11 cellular contexts compared by ENCODE assay signal in the genomic region with DNA sequence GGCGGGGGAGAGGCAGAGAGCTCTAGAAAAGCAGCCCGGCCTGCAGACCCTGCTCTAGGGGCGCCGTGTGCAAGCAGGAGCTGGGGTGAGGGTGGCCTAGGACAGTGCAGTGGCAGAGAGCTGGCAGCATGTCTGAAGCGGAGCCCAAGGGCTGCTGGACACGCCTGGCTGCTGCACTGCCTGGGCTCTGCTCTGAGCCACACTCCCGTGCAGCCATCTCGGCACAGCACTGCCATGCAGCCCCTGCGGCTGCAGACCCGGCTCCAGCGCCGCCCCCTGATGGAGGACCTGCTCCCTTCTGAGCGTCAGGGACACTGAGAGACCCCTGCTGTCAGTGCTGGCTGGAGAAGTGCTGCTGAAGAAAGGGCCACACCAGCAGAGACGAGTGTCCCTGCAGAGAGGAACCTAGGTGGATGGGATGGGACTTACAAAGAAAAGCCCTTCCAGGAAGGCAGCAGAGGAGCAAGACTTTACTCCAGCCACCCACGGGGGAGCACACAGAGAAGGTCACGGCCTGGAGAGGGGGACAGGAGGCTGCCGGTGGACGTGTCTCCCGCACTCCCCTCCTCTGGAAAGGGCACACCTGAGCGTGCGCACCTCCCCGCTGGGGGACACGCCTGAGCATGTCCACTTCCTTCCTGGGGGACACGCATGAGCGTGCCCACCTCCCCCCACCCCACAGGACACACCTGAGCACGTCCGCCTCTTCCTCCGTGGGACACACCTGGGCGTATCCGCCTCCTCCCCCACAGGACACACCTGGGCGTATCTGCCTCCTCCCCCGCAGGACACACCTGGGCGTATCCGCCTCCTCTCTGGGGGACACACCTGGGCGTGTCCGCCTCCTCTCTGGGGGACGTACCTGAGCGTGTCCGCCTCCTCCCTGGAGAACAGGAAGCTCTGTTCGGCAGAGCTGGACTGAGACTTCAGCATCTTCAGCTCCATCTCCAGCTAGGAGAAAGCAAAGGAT.
A peak's percentile ranks its signal among the peaks of the same experiment; 100 is the strongest.
DNase-seq lines count a peak whose midpoint lies in the region; ATAC-seq and TF ChIP-seq lines count a peak whose summit lies in the region.
"Had no signal": no experiment of that assay in that cellular context is flagged by ENCODE, and none has a peak within 500 bp of the region (broad histone marks: within the 10 kb centered on the region; RNA-seq: fewer than 3 reads in every experiment).

No MANE protein-coding gene starts in this region.

- TF ChIP-seq EP300 in upper lobe of left lung (IDR thresholded peaks at IDR 0.05): no peak

- DNase-seq in activated naive CD4-positive, alpha-beta T cell treated with anti-CD3 and anti-CD28 coated beads, Interleukin-2, amount 10 ng/mL, durations not matched to agents 7 days and 5 days: no peak
- DNase-seq in activated naive CD4-positive, alpha-beta T cell (lab: John Stamatoyannopoulos, UW): no peak
- no peak for DNase-seq in effector memory CD8-positive, alpha-beta T cell
- peak in 1 of 2 donors; percentile 63 for DNase-seq in upper lobe of left lung
- DNase-seq in GF-D8 (lab: John Stamatoyannopoulos, UW): no peak
- DNase-seq in osteoblast (ENCODE audit: insufficient read length, low spot score, missing footprints): no peak
- DNase-seq in SKM-1 (lab: John Stamatoyannopoulos, UW; ENCODE audit: unreplicated experiment): no peak
- DNase-seq: HFFc6, natural killer cell had no signal

- TF ChIP-seq POLR2A in upper lobe of left lung (IDR thresholded peaks at IDR 0.05): no peak

- no peak overlapping the region for H3K4me2 ChIP-seq in osteoblast (ENCODE audit: insufficient read depth, low read length)

- H3K27ac Mint-ChIP-seq in activated naive CD4-positive, alpha-beta T cell treated with anti-CD3 and anti-CD28 coated beads, Interleukin-2, amount 10 ng/mL, durations not matched to agents 7 days and 5 days: peak overlapping the region; percentile 72
- H3K27ac Mint-ChIP-seq in effector memory CD8-positive, alpha-beta T cell: no peak overlapping the region
- H3K27ac Mint-ChIP-seq: HFFc6; natural killer cell; T-helper 1 cell treated with Interleukin-12 subunit alpha and Interleukin-12 subunit beta and Interleukin-4 antibody, amounts not matched to agents 30 μg/mL and 1 μg/mL, for 36 hours had no signal

- no peak overlapping the region for H2AFZ ChIP-seq in osteoblast (ENCODE audit: low read length)

- CTCF ChIA-PET in activated naive CD4-positive, alpha-beta T cell treated with anti-CD3 and anti-CD28 coated beads, Interleukin-2, amount 10 ng/mL, durations not matched to agents 7 days and 5 days (lab: Charles Lee): no interaction called here

- H3K9me3 ChIP-seq in upper lobe of left lung (no peaks in the 10 kb centered on the region), osteoblast (ENCODE audit: low read depth, low read length) (no peaks in the 10 kb centered on the region)

- no peaks in the 10 kb centered on the region for H3K9me3 Mint-ChIP-seq in activated naive CD4-positive, alpha-beta T cell treated with anti-CD3 and anti-CD28 coated beads, Interleukin-2, amount 10 ng/mL, durations not matched to agents 7 days and 5 days
- H3K9me3 Mint-ChIP-seq in effector memory CD8-positive, alpha-beta T cell: no peaks in the 10 kb centered on the region
- H3K9me3 Mint-ChIP-seq: natural killer cell; T-helper 1 cell treated with Interleukin-12 subunit alpha and Interleukin-12 subunit beta and Interleukin-4 antibody, amounts not matched to agents 30 μg/mL and 1 μg/mL, for 36 hours had no signal

- H3K27me3 ChIP-seq in upper lobe of left lung (no peaks in the 10 kb centered on the region), osteoblast (ENCODE audit: insufficient read depth, low read length) (no peaks in the 10 kb centered on the region)

- WGBS in upper lobe of left lung, 2 donors: 89 to 93% methylated on average over 30 to 40 of the region's 40 CpGs

- H3K27ac ChIP-seq in upper lobe of left lung (no peak overlapping the region), osteoblast (ENCODE audit: low read depth, low read length) (no peak overlapping the region)

- no peak for TF ChIP-seq CTCF in upper lobe of left lung (IDR thresholded peaks at IDR 0.05)
- TF ChIP-seq CTCF in osteoblast (IDR thresholded peaks at IDR 0.05; ENCODE audit: extremely low read depth, low read depth, low read length): no peak

- no peaks in the 10 kb centered on the region for H4K20me1 ChIP-seq in osteoblast (ENCODE audit: insufficient read depth, low read length)

- no peaks in the 10 kb centered on the region for H3K79me2 ChIP-seq in osteoblast (ENCODE audit: insufficient read depth, low read length)

- H3K4me1 ChIP-seq in upper lobe of left lung: no peaks in the 10 kb centered on the region
- no peaks in the 10 kb centered on the region for H3K4me1 ChIP-seq in osteoblast (ENCODE audit: insufficient read depth, low read length)

- H3K36me3 ChIP-seq in upper lobe of left lung (peaks cover 0 to 26% (median 8%) of the 10 kb centered on the region in 4 donors), osteoblast (ENCODE audit: insufficient read depth, low read length) (peaks cover 3% of the 10 kb centered on the region)

- ATAC-seq in HG03064 (IDR thresholded peaks at IDR 0.05; ENCODE audit: low read depth, unreplicated experiment): peak; percentile 63
- ATAC-seq in effector memory CD8-positive, alpha-beta T cell (replicated peaks): peak; percentile 43
- peak; percentile 15 to 27 for ATAC-seq in upper lobe of left lung (ENCODE audit: low FRiP score in 2 of 2)

- H3K27me3 Mint-ChIP-seq in activated naive CD4-positive, alpha-beta T cell treated with anti-CD3 and anti-CD28 coated beads, Interleukin-2, amount 10 ng/mL, durations not matched to agents 7 days and 5 days: no peaks in the 10 kb centered on the region
- H3K27me3 Mint-ChIP-seq in effector memory CD8-positive, alpha-beta T cell: no peaks in the 10 kb centered on the region

- peaks cover 23% of the 10 kb centered on the region for H3K4me1 Mint-ChIP-seq in activated naive CD4-positive, alpha-beta T cell treated with anti-CD3 and anti-CD28 coated beads, Interleukin-2, amount 10 ng/mL, durations not matched to agents 7 days and 5 days
- H3K4me1 Mint-ChIP-seq in effector memory CD8-positive, alpha-beta T cell (ENCODE audit: low read depth in 2 of 2): peaks cover 4 to 13% of the 10 kb centered on the region in 2 donors

- no peak overlapping the region for H3K4me3 ChIP-seq in upper lobe of left lung
- H3K4me3 ChIP-seq in osteoblast (ENCODE audit: insufficient read depth, low read length): no peak overlapping the region

- peaks cover 13% of the 10 kb centered on the region for H3K36me3 Mint-ChIP-seq in activated naive CD4-positive, alpha-beta T cell treated with anti-CD3 and anti-CD28 coated beads, Interleukin-2, amount 10 ng/mL, durations not matched to agents 7 days and 5 days
- H3K36me3 Mint-ChIP-seq in effector memory CD8-positive, alpha-beta T cell (ENCODE audit: insufficient read depth): peaks cover 4% of the 10 kb centered on the region
- H3K36me3 Mint-ChIP-seq: natural killer cell had no signal

- H3K4me3 Mint-ChIP-seq in activated naive CD4-positive, alpha-beta T cell treated with anti-CD3 and anti-CD28 coated beads, Interleukin-2, amount 10 ng/mL, durations not matched to agents 7 days and 5 days: no peak overlapping the region
- no peak overlapping the region for H3K4me3 Mint-ChIP-seq in effector memory CD8-positive, alpha-beta T cell
- H3K4me3 Mint-ChIP-seq: HFFc6; natural killer cell; T-helper 1 cell treated with Interleukin-12 subunit alpha and Interleukin-12 subunit beta and Interleukin-4 antibody, amounts not matched to agents 30 μg/mL and 1 μg/mL, for 36 hours had no signal
